ENCODE assay signal across 33 cellular contexts in the genomic region with DNA sequence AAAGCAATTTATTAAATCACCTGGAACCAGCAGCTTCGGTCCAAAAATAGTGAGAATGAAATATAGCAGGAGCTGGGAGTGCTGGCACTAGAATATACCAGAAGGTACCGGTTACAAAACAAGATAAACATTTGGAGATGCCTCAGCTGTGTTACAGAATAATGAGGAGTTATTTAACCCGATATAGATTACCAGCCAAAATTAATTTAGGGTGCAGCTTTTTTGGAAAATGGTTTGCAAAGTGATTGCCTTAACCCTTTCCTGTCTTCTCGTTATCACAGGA.
"Had no signal": no experiment of that assay in that cellular context is flagged by ENCODE, and none has a peak within 500 bp of the region (broad histone marks: within the 10 kb centered on the region; RNA-seq: fewer than 3 reads in every experiment).

No MANE protein-coding gene starts in this region.

- H3K9me3 ChIP-seq: ascending aorta, esophagus squamous epithelium, pancreas, prostate gland, sigmoid colon, suprapubic skin, tibial artery, upper lobe of right lung had no signal

- H3K27ac Mint-ChIP-seq: activated CD4-positive, alpha-beta memory T cell treated with anti-CD3 and anti-CD28 coated beads, Interleukin-2, amount 10 ng/mL, durations not matched to agents 7 days and 5 days; activated naive CD4-positive, alpha-beta T cell treated with anti-CD3 and anti-CD28 coated beads, Interleukin-2, amount 10 ng/mL, durations not matched to agents 7 days and 5 days; activated naive CD8-positive, alpha-beta T cell treated with anti-CD3 and anti-CD28 coated beads, Interleukin-2, amount 10 ng/mL, durations not matched to agents 7 days and 5 days; activated T-cell treated with anti-CD3 and anti-CD28 coated beads, Interleukin-2, amount 50 U/mL, for 24 hours; stimulated activated memory B cell treated with anti-CD40 and anti-IgM and Interleukin-4, amounts not matched to agents 10 μg/mL and 1 μg/mL and 100 μg/mL, for 72 hours; stimulated activated naive CD8-positive, alpha-beta T cell treated with anti-CD3 and anti-CD28 coated beads, Interleukin-15, amount 100 ng/mL, for 72 hours; T-helper 17 cell had no signal

- H3K27me3 Mint-ChIP-seq: activated CD4-positive, alpha-beta memory T cell treated with anti-CD3 and anti-CD28 coated beads, Interleukin-2, amount 10 ng/mL, durations not matched to agents 7 days and 5 days; activated naive CD4-positive, alpha-beta T cell treated with anti-CD3 and anti-CD28 coated beads, Interleukin-2, amount 10 ng/mL, durations not matched to agents 7 days and 5 days; activated naive CD8-positive, alpha-beta T cell treated with anti-CD3 and anti-CD28 coated beads, Interleukin-2, amount 10 ng/mL, durations not matched to agents 7 days and 5 days; naive B cell; stimulated activated memory B cell treated with anti-CD40 and anti-IgM and Interleukin-4, amounts not matched to agents 10 μg/mL and 1 μg/mL and 100 μg/mL, for 72 hours; stimulated activated naive CD8-positive, alpha-beta T cell treated with anti-CD3 and anti-CD28 coated beads, Interleukin-15, amount 100 ng/mL, for 72 hours; T-helper 17 cell had no signal

- H3K27me3 ChIP-seq: ascending aorta, brain microvascular endothelial cell, esophagus squamous epithelium, pancreas, sigmoid colon, suprapubic skin, tibial artery, upper lobe of right lung had no signal

- FAIRE-seq: endometrium, keratinocyte, pancreas, small intestine had no signal

- H3K4me1 ChIP-seq: esophagus squamous epithelium, pancreas, prostate gland, sigmoid colon, suprapubic skin, tibial artery, upper lobe of right lung had no signal

- H3K27ac ChIP-seq: ascending aorta, brain microvascular endothelial cell, epithelial cell of prostate, esophagus squamous epithelium, pancreas, prostate gland, sigmoid colon, suprapubic skin, tibial artery, upper lobe of right lung, WERI-Rb-1 had no signal

- H3K4me3 Mint-ChIP-seq: activated CD4-positive, alpha-beta memory T cell treated with anti-CD3 and anti-CD28 coated beads, Interleukin-2, amount 10 ng/mL, durations not matched to agents 7 days and 5 days; activated naive CD4-positive, alpha-beta T cell treated with anti-CD3 and anti-CD28 coated beads, Interleukin-2, amount 10 ng/mL, durations not matched to agents 7 days and 5 days; activated naive CD8-positive, alpha-beta T cell treated with anti-CD3 and anti-CD28 coated beads, Interleukin-2, amount 10 ng/mL, durations not matched to agents 7 days and 5 days; activated T-cell treated with anti-CD3 and anti-CD28 coated beads, Interleukin-2, amount 50 U/mL, for 24 hours; naive B cell; neural crest cell; stimulated activated memory B cell treated with anti-CD40 and anti-IgM and Interleukin-4, amounts not matched to agents 10 μg/mL and 1 μg/mL and 100 μg/mL, for 72 hours; stimulated activated naive CD8-positive, alpha-beta T cell treated with anti-CD3 and anti-CD28 coated beads, Interleukin-15, amount 100 ng/mL, for 72 hours; T-helper 17 cell had no signal

- DNase-seq: activated CD4-positive, alpha-beta memory T cell treated with anti-CD3 and anti-CD28 coated beads, Interleukin-2, amount 10 ng/mL, durations not matched to agents 7 days and 5 days; activated CD4-positive, alpha-beta T cell treated with anti-CD3 and anti-CD28 coated beads for 48 hours; activated CD8-positive, alpha-beta memory T cell treated with anti-CD3 and anti-CD28 coated beads, Interleukin-2, amount 50 U/mL, for 48 hours; activated gamma-delta T cell; activated naive CD4-positive, alpha-beta T cell treated with anti-CD3 and anti-CD28 coated beads, Interleukin-2, amount 10 ng/mL, durations not matched to agents 7 days and 5 days; activated naive CD8-positive, alpha-beta T cell treated with anti-CD3 and anti-CD28 coated beads, Interleukin-2, amount 10 ng/mL, durations not matched to agents 7 days and 5 days; activated T-cell treated with anti-CD3 and anti-CD28 coated beads, Interleukin-2, amount 50 U/mL, for 24 hours; brain microvascular endothelial cell; esophagus squamous epithelium; foreskin melanocyte; left cardiac atrium; left ventricle myocardium superior; naive B cell; nucleus accumbens; pancreas; sigmoid colon; small intestine; stimulated activated CD4-positive, alpha-beta T cell treated with anti-CD3 and anti-CD28 coated beads, Interleukin-4, amount 100 ng/mL, for 4 hours; stimulated activated CD8-positive, alpha-beta memory T cell treated with anti-CD3 and anti-CD28 coated beads, Interleukin-4, amount 100 ng/mL, for 48 hours; stimulated activated naive CD8-positive, alpha-beta T cell treated with anti-CD3 and anti-CD28 coated beads, Interleukin-15, amount 100 ng/mL, for 72 hours; T-helper 17 cell; T1000; tibial artery; upper lobe of right lung; WERI-Rb-1 had no signal

- H3K4me1 Mint-ChIP-seq: activated CD4-positive, alpha-beta memory T cell treated with anti-CD3 and anti-CD28 coated beads, Interleukin-2, amount 10 ng/mL, durations not matched to agents 7 days and 5 days; activated naive CD4-positive, alpha-beta T cell treated with anti-CD3 and anti-CD28 coated beads, Interleukin-2, amount 10 ng/mL, durations not matched to agents 7 days and 5 days; activated naive CD8-positive, alpha-beta T cell treated with anti-CD3 and anti-CD28 coated beads, Interleukin-2, amount 10 ng/mL, durations not matched to agents 7 days and 5 days; naive B cell; neural crest cell; stimulated activated memory B cell treated with anti-CD40 and anti-IgM and Interleukin-4, amounts not matched to agents 10 μg/mL and 1 μg/mL and 100 μg/mL, for 72 hours had no signal

- H3K36me3 ChIP-seq: ascending aorta, brain microvascular endothelial cell, esophagus squamous epithelium, pancreas, prostate gland, sigmoid colon, suprapubic skin, tibial artery, upper lobe of right lung, WERI-Rb-1 had no signal

- H3K4me3 ChIP-seq: ascending aorta, esophagus squamous epithelium, pancreas, prostate gland, sigmoid colon, suprapubic skin, tibial artery, upper lobe of right lung had no signal

- H3K9me3 Mint-ChIP-seq: activated CD4-positive, alpha-beta memory T cell treated with anti-CD3 and anti-CD28 coated beads, Interleukin-2, amount 10 ng/mL, durations not matched to agents 7 days and 5 days; activated naive CD4-positive, alpha-beta T cell treated with anti-CD3 and anti-CD28 coated beads, Interleukin-2, amount 10 ng/mL, durations not matched to agents 7 days and 5 days; activated T-cell treated with anti-CD3 and anti-CD28 coated beads, Interleukin-2, amount 50 U/mL, for 24 hours; stimulated activated memory B cell treated with anti-CD40 and anti-IgM and Interleukin-4, amounts not matched to agents 10 μg/mL and 1 μg/mL and 100 μg/mL, for 72 hours; stimulated activated naive CD8-positive, alpha-beta T cell treated with anti-CD3 and anti-CD28 coated beads, Interleukin-15, amount 100 ng/mL, for 72 hours had no signal

- H3K36me3 Mint-ChIP-seq: activated naive CD4-positive, alpha-beta T cell treated with anti-CD3 and anti-CD28 coated beads, Interleukin-2, amount 10 ng/mL, durations not matched to agents 7 days and 5 days; activated naive CD8-positive, alpha-beta T cell treated with anti-CD3 and anti-CD28 coated beads, Interleukin-2, amount 10 ng/mL, durations not matched to agents 7 days and 5 days; naive B cell; stimulated activated memory B cell treated with anti-CD40 and anti-IgM and Interleukin-4, amounts not matched to agents 10 μg/mL and 1 μg/mL and 100 μg/mL, for 72 hours had no signal
